In the genomic region with DNA sequence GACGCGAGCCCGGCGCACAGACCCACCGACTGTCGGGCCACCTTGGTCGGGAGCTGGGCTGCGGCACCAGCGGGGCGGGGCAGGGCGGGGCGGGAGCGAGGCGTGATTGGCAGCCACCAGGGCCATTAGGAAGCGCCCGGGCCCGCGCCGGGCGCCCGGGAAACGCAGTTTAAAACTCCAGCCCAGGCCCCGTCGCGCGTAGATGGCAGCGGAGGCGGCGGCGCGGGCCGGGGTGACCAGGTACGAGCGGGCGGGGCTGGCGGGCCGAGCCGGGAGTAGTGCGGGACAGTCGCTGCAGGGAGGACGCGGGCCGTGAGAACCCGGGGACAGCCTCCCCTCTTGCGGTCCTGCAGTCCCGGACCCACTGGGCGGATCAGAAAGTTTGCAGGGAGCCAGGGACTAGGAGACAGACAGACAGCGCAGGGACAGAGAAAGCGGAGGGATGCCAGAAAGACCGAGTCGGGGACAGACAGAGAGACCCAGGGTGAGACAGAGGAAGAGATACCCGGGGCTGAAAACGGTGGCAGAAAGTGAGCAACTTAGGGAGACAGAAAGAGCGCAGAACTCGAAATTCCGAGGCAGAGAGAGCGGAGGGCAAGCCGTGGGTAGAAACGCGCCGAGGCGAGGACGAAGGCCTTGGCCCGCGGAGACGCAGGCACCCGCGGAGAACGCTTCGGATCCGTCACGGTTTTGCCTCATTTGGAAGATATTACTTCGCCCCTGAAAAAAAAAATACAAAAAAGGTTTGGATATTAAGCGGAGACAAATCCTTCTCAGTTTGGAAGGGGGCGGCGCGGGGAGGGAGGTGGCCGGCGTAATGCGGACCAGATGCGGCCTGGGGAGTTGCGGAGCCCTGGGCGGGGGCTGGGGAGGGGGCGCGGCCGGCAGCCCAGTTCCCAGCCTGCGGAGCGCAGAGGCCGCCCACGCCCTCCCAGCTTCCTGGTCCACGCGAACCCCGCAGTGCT, we compare ENCODE assay signal across 1 cellular context.
TF ChIP-seq lines count a peak whose summit lies in the region.

TSS of gene DMBX1 (plus strand) at position 199 of the 965 bp plus-strand sequence. CDS start 17,175 bp downstream, outside the sequence.

TF ChIP-seq in GM12878, 131 proteins besides CTCF, POLR2A, EP300 and RAD21 (continued from another document):
- TF ChIP-seq SUZ12 (IDR thresholded peaks at IDR 0.05; ENCODE audit: unreplicated experiment) = peak; percentile 81
- TF ChIP-seq RBBP5 (conservative IDR thresholded peaks at IDR 0.05) = no peak
- TF ChIP-seq HCFC1 (IDR thresholded peaks at IDR 0.05; ENCODE audit: low read length) = no peak
- peak; percentile 87 for TF ChIP-seq PKNOX1 (IDR thresholded peaks at IDR 0.05)
TF ChIP-seq in GM12878: peak in this region for 3.
